Comparison of ENCODE assay signal across 1 cellular context in the genomic region with DNA sequence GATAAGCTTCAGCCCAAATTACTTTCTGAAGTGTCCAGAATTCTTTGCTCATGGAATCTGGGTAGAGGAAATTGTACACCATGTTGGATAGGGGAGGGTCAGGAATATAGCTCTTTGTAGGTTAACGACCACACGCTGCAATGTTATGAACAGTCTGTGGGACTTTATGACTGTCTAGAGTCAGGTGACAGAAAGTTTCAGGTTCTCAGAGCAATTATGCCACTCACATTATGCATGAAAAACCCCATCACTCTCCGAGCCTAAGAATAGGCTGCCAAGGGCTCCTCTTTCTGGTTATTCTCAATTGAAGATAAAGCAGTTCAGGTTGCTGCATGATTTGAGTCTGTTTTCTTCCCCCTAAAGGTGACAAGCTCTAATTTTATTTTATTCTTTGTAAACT.
TF ChIP-seq lines count a peak whose summit lies in the region.

No MANE protein-coding gene starts in this region.

TF ChIP-seq in GM12878, 131 proteins besides CTCF, POLR2A, EP300 and RAD21 (continued from another document and continues in another):
- TF ChIP-seq, protein P1, sequence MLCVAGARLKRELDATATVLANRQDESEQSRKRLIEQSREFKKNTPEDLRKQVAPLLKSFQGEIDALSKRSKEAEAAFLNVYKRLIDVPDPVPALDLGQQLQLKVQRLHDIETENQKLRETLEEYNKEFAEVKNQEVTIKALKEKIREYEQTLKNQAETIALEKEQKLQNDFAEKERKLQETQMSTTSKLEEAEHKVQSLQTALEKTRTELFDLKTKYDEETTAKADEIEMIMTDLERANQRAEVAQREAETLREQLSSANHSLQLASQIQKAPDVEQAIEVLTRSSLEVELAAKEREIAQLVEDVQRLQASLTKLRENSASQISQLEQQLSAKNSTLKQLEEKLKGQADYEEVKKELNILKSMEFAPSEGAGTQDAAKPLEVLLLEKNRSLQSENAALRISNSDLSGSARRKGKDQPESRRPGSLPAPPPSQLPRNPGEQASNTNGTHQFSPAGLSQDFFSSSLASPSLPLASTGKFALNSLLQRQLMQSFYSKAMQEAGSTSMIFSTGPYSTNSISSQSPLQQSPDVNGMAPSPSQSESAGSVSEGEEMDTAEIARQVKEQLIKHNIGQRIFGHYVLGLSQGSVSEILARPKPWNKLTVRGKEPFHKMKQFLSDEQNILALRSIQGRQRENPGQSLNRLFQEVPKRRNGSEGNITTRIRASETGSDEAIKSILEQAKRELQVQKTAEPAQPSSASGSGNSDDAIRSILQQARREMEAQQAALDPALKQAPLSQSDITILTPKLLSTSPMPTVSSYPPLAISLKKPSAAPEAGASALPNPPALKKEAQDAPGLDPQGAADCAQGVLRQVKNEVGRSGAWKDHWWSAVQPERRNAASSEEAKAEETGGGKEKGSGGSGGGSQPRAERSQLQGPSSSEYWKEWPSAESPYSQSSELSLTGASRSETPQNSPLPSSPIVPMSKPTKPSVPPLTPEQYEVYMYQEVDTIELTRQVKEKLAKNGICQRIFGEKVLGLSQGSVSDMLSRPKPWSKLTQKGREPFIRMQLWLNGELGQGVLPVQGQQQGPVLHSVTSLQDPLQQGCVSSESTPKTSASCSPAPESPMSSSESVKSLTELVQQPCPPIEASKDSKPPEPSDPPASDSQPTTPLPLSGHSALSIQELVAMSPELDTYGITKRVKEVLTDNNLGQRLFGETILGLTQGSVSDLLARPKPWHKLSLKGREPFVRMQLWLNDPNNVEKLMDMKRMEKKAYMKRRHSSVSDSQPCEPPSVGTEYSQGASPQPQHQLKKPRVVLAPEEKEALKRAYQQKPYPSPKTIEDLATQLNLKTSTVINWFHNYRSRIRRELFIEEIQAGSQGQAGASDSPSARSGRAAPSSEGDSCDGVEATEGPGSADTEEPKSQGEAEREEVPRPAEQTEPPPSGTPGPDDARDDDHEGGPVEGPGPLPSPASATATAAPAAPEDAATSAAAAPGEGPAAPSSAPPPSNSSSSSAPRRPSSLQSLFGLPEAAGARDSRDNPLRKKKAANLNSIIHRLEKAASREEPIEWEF (IDR thresholded peaks at IDR 0.05; ENCODE audit: insufficient replicate concordance, low read depth, low read length) = no peak
- TF ChIP-seq NFYA (IDR thresholded peaks at IDR 0.05; ENCODE audit: borderline replicate concordance, low read depth, low read length) (no peak), RELA (IDR thresholded peaks at IDR 0.05; ENCODE audit: borderline replicate concordance, partially characterized antibody) (peak; percentile 45), TBL1XR1 (IDR thresholded peaks at IDR 0.05; ENCODE audit: low read depth, low read length) (no peak), RBBP5 (conservative IDR thresholded peaks at IDR 0.05) (no peak), EGR1 (IDR thresholded peaks at IDR 0.05; ENCODE audit: borderline replicate concordance in 1 of 2, low read depth in 2 of 2, low read length in 2 of 2) (no peak), FOS (IDR thresholded peaks at IDR 0.05; ENCODE audit: borderline replicate concordance, extremely low read depth, insufficient read length) (no peak), PAX5 (IDR thresholded peaks at IDR 0.05; ENCODE audit: borderline replicate concordance, low read depth, low read length) (peak; percentile 32; the same call in 1 of the 2 replicates), MTA3 (IDR thresholded peaks at IDR 0.05; ENCODE audit: borderline replicate concordance, low read length) (no peak), HDGF (IDR thresholded peaks at IDR 0.05) (no peak), MEF2B (IDR thresholded peaks at IDR 0.05; ENCODE audit: partially characterized antibody, poor library complexity, severe bottlenecking) (peak; percentile 22), GATAD2B (conservative IDR thresholded peaks at IDR 0.05; ENCODE audit: low read depth) (no peak), ZNF274 (IDR thresholded peaks at IDR 0.05; ENCODE audit: insufficient read depth, insufficient read length) (no peak), CEBPB (IDR thresholded peaks at IDR 0.05; ENCODE audit: borderline replicate concordance in 1 of 2, low read depth in 2 of 2, low read length in 2 of 2) (no peak), JUNB (IDR thresholded peaks at IDR 0.05) (no peak; the same call in 1 of the 2 replicates), MYC (IDR thresholded peaks at IDR 0.05; ENCODE audit: insufficient read depth, insufficient read length, insufficient replicate concordance, low read length, severe bottlenecking) (no peak), FOXM1 (IDR thresholded peaks at IDR 0.05; ENCODE audit: low read depth, low read length) (no peak), ZNF207 (IDR thresholded peaks at IDR 0.05; ENCODE audit: borderline replicate concordance) (no peak), WRNIP1 (IDR thresholded peaks at IDR 0.05; ENCODE audit: borderline replicate concordance, low read depth, low read length) (no peak), MTA2 (IDR thresholded peaks at IDR 0.05; ENCODE audit: low read depth) (peak; percentile 43; the same call in 1 of the 2 replicates), STAT1 (conservative IDR thresholded peaks at IDR 0.05) (no peak), BHLHE40 (IDR thresholded peaks at IDR 0.05; ENCODE audit: borderline replicate concordance in 1 of 2, low read depth in 2 of 2, low read length in 1 of 2) (peak; percentile 69 to 78; a peak in 3 of 4 replicates), IRF4 (IDR thresholded peaks at IDR 0.05; ENCODE audit: low read depth, low read length) (peak; percentile 51; the same call in 1 of the 2 replicates), POLR2AphosphoS2 (IDR thresholded peaks at IDR 0.05; ENCODE audit: low read depth, low read length) (no peak)
- TF ChIP-seq, protein P2, sequence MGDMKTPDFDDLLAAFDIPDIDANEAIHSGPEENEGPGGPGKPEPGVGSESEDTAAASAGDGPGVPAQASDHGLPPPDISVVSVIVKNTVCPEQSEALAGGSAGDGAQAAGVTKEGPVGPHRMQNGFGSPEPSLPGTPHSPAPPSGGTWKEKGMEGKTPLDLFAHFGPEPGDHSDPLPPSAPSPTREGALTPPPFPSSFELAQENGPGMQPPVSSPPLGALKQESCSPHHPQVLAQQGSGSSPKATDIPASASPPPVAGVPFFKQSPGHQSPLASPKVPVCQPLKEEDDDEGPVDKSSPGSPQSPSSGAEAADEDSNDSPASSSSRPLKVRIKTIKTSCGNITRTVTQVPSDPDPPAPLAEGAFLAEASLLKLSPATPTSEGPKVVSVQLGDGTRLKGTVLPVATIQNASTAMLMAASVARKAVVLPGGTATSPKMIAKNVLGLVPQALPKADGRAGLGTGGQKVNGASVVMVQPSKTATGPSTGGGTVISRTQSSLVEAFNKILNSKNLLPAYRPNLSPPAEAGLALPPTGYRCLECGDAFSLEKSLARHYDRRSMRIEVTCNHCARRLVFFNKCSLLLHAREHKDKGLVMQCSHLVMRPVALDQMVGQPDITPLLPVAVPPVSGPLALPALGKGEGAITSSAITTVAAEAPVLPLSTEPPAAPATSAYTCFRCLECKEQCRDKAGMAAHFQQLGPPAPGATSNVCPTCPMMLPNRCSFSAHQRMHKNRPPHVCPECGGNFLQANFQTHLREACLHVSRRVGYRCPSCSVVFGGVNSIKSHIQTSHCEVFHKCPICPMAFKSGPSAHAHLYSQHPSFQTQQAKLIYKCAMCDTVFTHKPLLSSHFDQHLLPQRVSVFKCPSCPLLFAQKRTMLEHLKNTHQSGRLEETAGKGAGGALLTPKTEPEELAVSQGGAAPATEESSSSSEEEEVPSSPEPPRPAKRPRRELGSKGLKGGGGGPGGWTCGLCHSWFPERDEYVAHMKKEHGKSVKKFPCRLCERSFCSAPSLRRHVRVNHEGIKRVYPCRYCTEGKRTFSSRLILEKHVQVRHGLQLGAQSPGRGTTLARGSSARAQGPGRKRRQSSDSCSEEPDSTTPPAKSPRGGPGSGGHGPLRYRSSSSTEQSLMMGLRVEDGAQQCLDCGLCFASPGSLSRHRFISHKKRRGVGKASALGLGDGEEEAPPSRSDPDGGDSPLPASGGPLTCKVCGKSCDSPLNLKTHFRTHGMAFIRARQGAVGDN (IDR thresholded peaks at IDR 0.05) = no peak
- TF ChIP-seq, protein P3, sequence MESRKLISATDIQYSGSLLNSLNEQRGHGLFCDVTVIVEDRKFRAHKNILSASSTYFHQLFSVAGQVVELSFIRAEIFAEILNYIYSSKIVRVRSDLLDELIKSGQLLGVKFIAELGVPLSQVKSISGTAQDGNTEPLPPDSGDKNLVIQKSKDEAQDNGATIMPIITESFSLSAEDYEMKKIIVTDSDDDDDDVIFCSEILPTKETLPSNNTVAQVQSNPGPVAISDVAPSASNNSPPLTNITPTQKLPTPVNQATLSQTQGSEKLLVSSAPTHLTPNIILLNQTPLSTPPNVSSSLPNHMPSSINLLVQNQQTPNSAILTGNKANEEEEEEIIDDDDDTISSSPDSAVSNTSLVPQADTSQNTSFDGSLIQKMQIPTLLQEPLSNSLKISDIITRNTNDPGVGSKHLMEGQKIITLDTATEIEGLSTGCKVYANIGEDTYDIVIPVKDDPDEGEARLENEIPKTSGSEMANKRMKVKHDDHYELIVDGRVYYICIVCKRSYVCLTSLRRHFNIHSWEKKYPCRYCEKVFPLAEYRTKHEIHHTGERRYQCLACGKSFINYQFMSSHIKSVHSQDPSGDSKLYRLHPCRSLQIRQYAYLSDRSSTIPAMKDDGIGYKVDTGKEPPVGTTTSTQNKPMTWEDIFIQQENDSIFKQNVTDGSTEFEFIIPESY (IDR thresholded peaks at IDR 0.05) = no peak
- TF ChIP-seq, protein P4, sequence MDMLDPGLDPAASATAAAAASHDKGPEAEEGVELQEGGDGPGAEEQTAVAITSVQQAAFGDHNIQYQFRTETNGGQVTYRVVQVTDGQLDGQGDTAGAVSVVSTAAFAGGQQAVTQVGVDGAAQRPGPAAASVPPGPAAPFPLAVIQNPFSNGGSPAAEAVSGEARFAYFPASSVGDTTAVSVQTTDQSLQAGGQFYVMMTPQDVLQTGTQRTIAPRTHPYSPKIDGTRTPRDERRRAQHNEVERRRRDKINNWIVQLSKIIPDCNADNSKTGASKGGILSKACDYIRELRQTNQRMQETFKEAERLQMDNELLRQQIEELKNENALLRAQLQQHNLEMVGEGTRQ (IDR thresholded peaks at IDR 0.05; ENCODE audit: borderline replicate concordance, low read depth, low read length) = no peak; the same call in 1 of the 2 replicates
- TF ChIP-seq, protein P5, sequence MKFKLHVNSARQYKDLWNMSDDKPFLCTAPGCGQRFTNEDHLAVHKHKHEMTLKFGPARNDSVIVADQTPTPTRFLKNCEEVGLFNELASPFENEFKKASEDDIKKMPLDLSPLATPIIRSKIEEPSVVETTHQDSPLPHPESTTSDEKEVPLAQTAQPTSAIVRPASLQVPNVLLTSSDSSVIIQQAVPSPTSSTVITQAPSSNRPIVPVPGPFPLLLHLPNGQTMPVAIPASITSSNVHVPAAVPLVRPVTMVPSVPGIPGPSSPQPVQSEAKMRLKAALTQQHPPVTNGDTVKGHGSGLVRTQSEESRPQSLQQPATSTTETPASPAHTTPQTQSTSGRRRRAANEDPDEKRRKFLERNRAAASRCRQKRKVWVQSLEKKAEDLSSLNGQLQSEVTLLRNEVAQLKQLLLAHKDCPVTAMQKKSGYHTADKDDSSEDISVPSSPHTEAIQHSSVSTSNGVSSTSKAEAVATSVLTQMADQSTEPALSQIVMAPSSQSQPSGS (IDR thresholded peaks at IDR 0.05; ENCODE audit: low read length) = 0 out of 2 replicates have a peak, but pooled peaks have one; percentile 30
- TF ChIP-seq, protein P6, sequence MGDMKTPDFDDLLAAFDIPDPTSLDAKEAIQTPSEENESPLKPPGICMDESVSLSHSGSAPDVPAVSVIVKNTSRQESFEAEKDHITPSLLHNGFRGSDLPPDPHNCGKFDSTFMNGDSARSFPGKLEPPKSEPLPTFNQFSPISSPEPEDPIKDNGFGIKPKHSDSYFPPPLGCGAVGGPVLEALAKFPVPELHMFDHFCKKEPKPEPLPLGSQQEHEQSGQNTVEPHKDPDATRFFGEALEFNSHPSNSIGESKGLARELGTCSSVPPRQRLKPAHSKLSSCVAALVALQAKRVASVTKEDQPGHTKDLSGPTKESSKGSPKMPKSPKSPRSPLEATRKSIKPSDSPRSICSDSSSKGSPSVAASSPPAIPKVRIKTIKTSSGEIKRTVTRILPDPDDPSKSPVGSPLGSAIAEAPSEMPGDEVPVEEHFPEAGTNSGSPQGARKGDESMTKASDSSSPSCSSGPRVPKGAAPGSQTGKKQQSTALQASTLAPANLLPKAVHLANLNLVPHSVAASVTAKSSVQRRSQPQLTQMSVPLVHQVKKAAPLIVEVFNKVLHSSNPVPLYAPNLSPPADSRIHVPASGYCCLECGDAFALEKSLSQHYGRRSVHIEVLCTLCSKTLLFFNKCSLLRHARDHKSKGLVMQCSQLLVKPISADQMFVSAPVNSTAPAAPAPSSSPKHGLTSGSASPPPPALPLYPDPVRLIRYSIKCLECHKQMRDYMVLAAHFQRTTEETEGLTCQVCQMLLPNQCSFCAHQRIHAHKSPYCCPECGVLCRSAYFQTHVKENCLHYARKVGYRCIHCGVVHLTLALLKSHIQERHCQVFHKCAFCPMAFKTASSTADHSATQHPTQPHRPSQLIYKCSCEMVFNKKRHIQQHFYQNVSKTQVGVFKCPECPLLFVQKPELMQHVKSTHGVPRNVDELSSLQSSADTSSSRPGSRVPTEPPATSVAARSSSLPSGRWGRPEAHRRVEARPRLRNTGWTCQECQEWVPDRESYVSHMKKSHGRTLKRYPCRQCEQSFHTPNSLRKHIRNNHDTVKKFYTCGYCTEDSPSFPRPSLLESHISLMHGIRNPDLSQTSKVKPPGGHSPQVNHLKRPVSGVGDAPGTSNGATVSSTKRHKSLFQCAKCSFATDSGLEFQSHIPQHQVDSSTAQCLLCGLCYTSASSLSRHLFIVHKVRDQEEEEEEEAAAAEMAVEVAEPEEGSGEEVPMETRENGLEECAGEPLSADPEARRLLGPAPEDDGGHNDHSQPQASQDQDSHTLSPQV (IDR thresholded peaks at IDR 0.05) = no peak
- TF ChIP-seq, protein P7, sequence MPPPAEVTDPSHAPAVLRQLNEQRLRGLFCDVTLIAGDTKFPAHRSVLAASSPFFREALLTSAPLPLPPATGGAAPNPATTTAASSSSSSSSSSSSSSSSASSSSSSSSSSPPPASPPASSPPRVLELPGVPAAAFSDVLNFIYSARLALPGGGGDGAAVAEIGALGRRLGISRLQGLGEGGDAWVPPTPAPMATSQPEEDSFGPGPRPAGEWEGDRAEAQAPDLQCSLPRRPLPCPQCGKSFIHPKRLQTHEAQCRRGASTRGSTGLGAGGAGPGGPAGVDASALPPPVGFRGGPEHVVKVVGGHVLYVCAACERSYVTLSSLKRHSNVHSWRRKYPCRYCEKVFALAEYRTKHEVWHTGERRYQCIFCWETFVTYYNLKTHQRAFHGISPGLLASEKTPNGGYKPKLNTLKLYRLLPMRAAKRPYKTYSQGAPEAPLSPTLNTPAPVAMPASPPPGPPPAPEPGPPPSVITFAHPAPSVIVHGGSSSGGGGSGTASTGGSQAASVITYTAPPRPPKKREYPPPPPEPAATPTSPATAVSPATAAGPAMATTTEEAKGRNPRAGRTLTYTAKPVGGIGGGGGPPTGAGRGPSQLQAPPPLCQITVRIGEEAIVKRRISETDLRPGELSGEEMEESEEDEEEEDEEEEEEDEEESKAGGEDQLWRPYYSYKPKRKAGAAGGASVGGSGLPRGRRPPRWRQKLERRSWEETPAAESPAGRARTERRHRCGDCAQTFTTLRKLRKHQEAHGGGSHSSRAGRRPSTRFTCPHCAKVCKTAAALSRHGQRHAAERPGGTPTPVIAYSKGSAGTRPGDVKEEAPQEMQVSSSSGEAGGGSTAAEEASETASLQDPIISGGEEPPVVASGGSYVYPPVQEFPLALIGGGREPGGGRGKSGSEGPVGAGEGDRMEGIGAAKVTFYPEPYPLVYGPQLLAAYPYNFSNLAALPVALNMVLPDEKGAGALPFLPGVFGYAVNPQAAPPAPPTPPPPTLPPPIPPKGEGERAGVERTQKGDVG (CRISPR knock-in tag; IDR thresholded peaks at IDR 0.05) = no peak
